In the genomic region with DNA sequence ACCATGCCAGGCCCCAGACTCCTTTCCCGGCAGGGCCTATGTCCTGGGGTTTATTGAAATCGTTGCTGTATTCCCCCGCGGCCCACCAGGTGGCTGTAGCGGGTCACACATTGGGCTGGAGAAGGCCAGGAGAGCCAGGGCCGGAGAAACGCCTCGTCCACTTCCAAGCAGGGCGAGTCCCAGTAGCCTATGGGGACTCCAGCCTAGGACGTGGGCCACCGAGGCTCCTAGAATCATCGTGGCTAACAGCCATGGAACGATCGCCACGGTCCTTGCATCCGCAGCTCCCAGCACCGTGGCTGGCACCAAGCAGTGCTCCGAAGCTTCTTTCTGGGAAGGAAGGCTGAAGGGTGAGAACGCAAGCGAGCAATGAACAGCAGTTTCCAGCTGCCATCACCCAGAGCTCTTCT, we compare ENCODE assay signal across 8 cellular contexts.
DNase-seq lines count a peak whose midpoint lies in the region; ATAC-seq and TF ChIP-seq lines count a peak whose summit lies in the region.

No MANE protein-coding gene starts in this region.

- H3K36me3 ChIP-seq in heart left ventricle (no peaks in the 10 kb centered on the region), vagina (no peaks in the 10 kb centered on the region)

- intact Hi-C loops in heart left ventricle (cut with DNase I) (no loop called here), vagina (cut with DNase I) (no loop called here)

- WGBS in heart left ventricle, 4 donors: 18 to 23% (median 22%) methylated on average over 11 to 20 of the region's 20 CpGs

- H3K27me3 ChIP-seq in heart left ventricle (no peaks in the 10 kb centered on the region), vagina (no peaks in the 10 kb centered on the region)

- ATAC-seq in heart left ventricle: peak; percentile 93 to 99 (median 96)

- H3K4me1 ChIP-seq in heart left ventricle: peaks cover 0 to 8% (median 0%) of the 10 kb centered on the region in 12 donors
- no peaks in the 10 kb centered on the region for H3K4me1 ChIP-seq in vagina

- H3K9me3 ChIP-seq in heart left ventricle (no peaks in the 10 kb centered on the region), vagina (no peaks in the 10 kb centered on the region)

- H3K27ac ChIP-seq in heart left ventricle (peak overlapping the region in 1 of 12 donors; percentile 17), vagina (no peak overlapping the region)

- peak; percentile 9 for DNase-seq in stimulated activated CD4-positive, alpha-beta T cell treated with anti-CD3 and anti-CD28 coated beads, Interleukin-15, amount 100 ng/mL, for 24 hours
- DNase-seq in stimulated activated CD4-positive, alpha-beta T cell treated with anti-CD3 and anti-CD28 coated beads, Interleukin-4, amount 100 ng/mL, for 1 hour: no peak
- DNase-seq in UCSD-AML1 (lab: John Stamatoyannopoulos, UW; ENCODE audit: unreplicated experiment) (peak; percentile 20), heart left ventricle (peak; percentile 64 to 80 (median 74)), retina (peak; percentile 86), NOMO-1 treated with dmso at 0.1 percent for 144 hours (lab: John Stamatoyannopoulos, UW; ENCODE audit: unreplicated experiment) (no peak), vagina (ENCODE audit: extremely low spot score in 2 of 2) (no peak)
- no peak for DNase-seq in activated CD4-positive, CD25-positive, alpha-beta regulatory T cell treated with anti-CD3 and anti-CD28 coated beads, Interleukin-2, amount 50 U/mL, for 72 hours

- TF ChIP-seq POLR2A in heart left ventricle (IDR thresholded peaks at IDR 0.05) (no peak), vagina (IDR thresholded peaks at IDR 0.05) (no peak)

- peak overlapping the region in 9 of 12 donors; percentile 6 to 49 (median 30) for H3K4me3 ChIP-seq in heart left ventricle
- H3K4me3 ChIP-seq in vagina: no peak overlapping the region

- TF ChIP-seq CTCF in heart left ventricle (IDR thresholded peaks at IDR 0.05) (peak; percentile 47 to 72 (median 61)), vagina (IDR thresholded peaks at IDR 0.05) (no peak)

Comparison
In these comparisons a context has a peak if more than half of its experiments do, and no peak if none do; other contexts are left out.
1. DNase-seq: peak in stimulated activated CD4-positive, alpha-beta T cell treated with anti-CD3 and anti-CD28 coated beads, Interleukin-15, amount 100 ng/mL, for 24 hours (single experiment), UCSD-AML1 (single experiment), heart left ventricle (5 of 5) and retina (single experiment); none in stimulated activated CD4-positive, alpha-beta T cell treated with anti-CD3 and anti-CD28 coated beads, Interleukin-4, amount 100 ng/mL, for 1 hour (single experiment), NOMO-1 treated with dmso at 0.1 percent for 144 hours (single experiment), activated CD4-positive, CD25-positive, alpha-beta regulatory T cell treated with anti-CD3 and anti-CD28 coated beads, Interleukin-2, amount 50 U/mL, for 72 hours (single experiment) and vagina (0 of 2).
2. H3K4me3 ChIP-seq: peak in heart left ventricle (9 of 12); none in vagina (0 of 2).
3. CTCF ChIP-seq: peak in heart left ventricle (12 of 12); none in vagina (0 of 3).